ENCODE assay signal across 9 cellular contexts in the genomic region with DNA sequence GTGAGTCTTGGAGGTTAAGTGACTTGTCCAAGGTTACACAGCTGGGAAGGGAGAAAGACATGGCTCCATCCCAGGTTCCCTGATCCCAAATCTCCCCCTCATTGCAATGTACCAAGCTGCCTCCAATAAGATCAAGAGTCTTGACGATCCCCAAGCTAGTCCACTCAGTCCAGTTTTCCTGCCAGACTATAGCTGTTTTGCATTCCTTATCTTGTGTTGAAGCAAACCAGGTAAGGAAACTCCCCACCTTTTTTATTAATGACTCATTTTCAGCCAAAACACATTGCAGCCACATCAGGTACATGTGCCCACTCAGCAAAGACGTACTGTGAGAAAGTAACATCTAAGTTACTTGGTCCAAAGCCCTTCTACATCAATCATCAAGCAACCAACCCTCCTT. TPM values are rescaled to one million over a fixed set of nuclear protein-coding genes. Genes with fewer than 3 reads are reported as not detected.
DNase-seq lines count a peak whose midpoint lies in the region; ATAC-seq, FAIRE-seq and TF ChIP-seq lines count a peak whose summit lies in the region.
"Had no signal": no experiment of that assay in that cellular context is flagged by ENCODE, and none has a peak within 500 bp of the region (broad histone marks: within the 10 kb centered on the region; RNA-seq: fewer than 3 reads in every experiment).

No MANE protein-coding gene starts in this region.

- no peak for TF ChIP-seq POLR2A in A549 (IDR thresholded peaks at IDR 0.05; ENCODE audit: low read length)

- peak overlapping the region; percentile 30 for H3K4me2 ChIP-seq in A549
- no peak overlapping the region for H3K4me2 ChIP-seq in Karpas-422 (ENCODE audit: low read depth, low read length, poor library complexity, severe bottlenecking)

- CTCF ChIA-PET in A549 (lab: Yijun Ruan, JAX), result interaction anchor here (1.0 to 1.2 kb wide), 3 partner anchors 33 to 246 kb away, joined by 3 to 4 read pairs (median 3); no protein-coding TSS in a partner anchor

- H3K9me3 Mint-ChIP-seq in T-helper 1 cell treated with Interleukin-12 subunit alpha and Interleukin-12 subunit beta and Interleukin-4 antibody, amounts not matched to agents 30 μg/mL and 1 μg/mL, for 36 hours, result peaks cover 3% of the 10 kb centered on the region

- POLR2A ChIA-PET in A549 (lab: Yijun Ruan, JAX), result interaction anchor here (0.6 to 1.1 kb wide), 3 partner anchors 32 to 276 kb away, joined by 3 to 5 read pairs (median 4); partner anchors contain the start of gene ADAM10

- H3K36me3 ChIP-seq in Karpas-422 (ENCODE audit: insufficient read depth, low read length), result no peaks in the 10 kb centered on the region
- H3K36me3 ChIP-seq in WERI-Rb-1, result no peaks in the 10 kb centered on the region

- DNase-seq in A549 (ENCODE audit: low read depth in 1 of 2, low spot score in 1 of 2) (peak; percentile 44 to 71), fibroblast of villous mesenchyme (ENCODE audit: low read depth) (peak; percentile 83), Karpas-422 (no peak), NCI-H1417 treated with DMSO at 0.1 percent for 48 hours (lab: John Stamatoyannopoulos, UW) (no peak), WERI-Rb-1 (no peak)

- no peaks in the 10 kb centered on the region for H3K27me3 Mint-ChIP-seq in T-helper 1 cell treated with Interleukin-12 subunit alpha and Interleukin-12 subunit beta and Interleukin-4 antibody, amounts not matched to agents 30 μg/mL and 1 μg/mL, for 36 hours (ENCODE audit: low read depth)

- H3K9me3 ChIP-seq in A549 (no peaks in the 10 kb centered on the region), Karpas-422 (ENCODE audit: low read length) (no peaks in the 10 kb centered on the region), WERI-Rb-1 (ENCODE audit: severe bottlenecking) (no peaks in the 10 kb centered on the region)

- H3K27ac ChIP-seq in A549, result peak overlapping the region; percentile 96 to 99
- H3K27ac ChIP-seq in Karpas-422 (ENCODE audit: low read length), result no peak overlapping the region
- H3K27ac ChIP-seq in WERI-Rb-1, result no peak overlapping the region

- WGBS in A549 (ENCODE audit: missing lambda C conversion rate), result 12% methylated on average over 2 of the region's 2 CpGs

- H3K9ac ChIP-seq in Karpas-422 (ENCODE audit: low read length), result no peak overlapping the region

- peaks cover 15% of the 10 kb centered on the region for H3K36me3 Mint-ChIP-seq in T-helper 1 cell treated with Interleukin-12 subunit alpha and Interleukin-12 subunit beta and Interleukin-4 antibody, amounts not matched to agents 30 μg/mL and 1 μg/mL, for 36 hours (ENCODE audit: low read depth)

- no peak overlapping the region for H2AFZ ChIP-seq in Karpas-422 (ENCODE audit: low read length)

- H3K27ac Mint-ChIP-seq in T-helper 1 cell treated with Interleukin-12 subunit alpha and Interleukin-12 subunit beta and Interleukin-4 antibody, amounts not matched to agents 30 μg/mL and 1 μg/mL, for 36 hours, result peak overlapping the region; percentile 91

- H3K4me1 Mint-ChIP-seq in T-helper 1 cell treated with Interleukin-12 subunit alpha and Interleukin-12 subunit beta and Interleukin-4 antibody, amounts not matched to agents 30 μg/mL and 1 μg/mL, for 36 hours (ENCODE audit: low read depth), result peaks cover 67% of the 10 kb centered on the region

- TF ChIP-seq RAD21 in A549 (conservative IDR thresholded peaks at IDR 0.05 in 1 of 2, IDR thresholded peaks at IDR 0.05 in 1 of 2), result no peak; a peak in 1 of 5 replicates

- H3K27me3 ChIP-seq in Karpas-422 (ENCODE audit: low read length) (no peaks in the 10 kb centered on the region), WERI-Rb-1 (ENCODE audit: insufficient read depth, low read depth, severe bottlenecking) (no peaks in the 10 kb centered on the region)

- ATAC-seq in A549 (peak; percentile 4 to 43; a peak in 3 of 6 replicates), GM18498 (IDR thresholded peaks at IDR 0.05; ENCODE audit: unreplicated experiment) (peak; percentile 19), GM18868 (IDR thresholded peaks at IDR 0.05; ENCODE audit: unreplicated experiment) (no peak)

- no peak for TF ChIP-seq CTCF in A549 (IDR thresholded peaks at IDR 0.05)
- TF ChIP-seq CTCF in fibroblast of villous mesenchyme (IDR thresholded peaks at IDR 0.05; ENCODE audit: insufficient read depth, low read depth, low read length), result no peak
- TF ChIP-seq CTCF in WERI-Rb-1 (IDR thresholded peaks at IDR 0.05; ENCODE audit: low read depth, low read length), result no peak

- FAIRE-seq in A549 (lab: Jason Lieb, UNC), result peak; percentile 85
- FAIRE-seq: TTC549 had no signal

- no peaks in the 10 kb centered on the region for H4K20me1 ChIP-seq in Karpas-422 (ENCODE audit: insufficient read depth, low read depth, low read length)

- H3K4me3 ChIP-seq in A549 (no peak overlapping the region), fibroblast of villous mesenchyme (ENCODE audit: low read depth, low read length) (no peak overlapping the region), Karpas-422 (ENCODE audit: low read length) (no peak overlapping the region), WERI-Rb-1 (ENCODE audit: low read depth, low read length) (no peak overlapping the region)

- H3K4me3 Mint-ChIP-seq in T-helper 1 cell treated with Interleukin-12 subunit alpha and Interleukin-12 subunit beta and Interleukin-4 antibody, amounts not matched to agents 30 μg/mL and 1 μg/mL, for 36 hours, result peak overlapping the region; percentile 27

- no peak for TF ChIP-seq EP300 in A549 (IDR thresholded peaks at IDR 0.05)

- H3K9me2 ChIP-seq in Karpas-422 (replicated peaks; ENCODE audit: insufficient read depth, low read length), result no peaks in the 10 kb centered on the region

- no peaks in the 10 kb centered on the region for H3K79me2 ChIP-seq in Karpas-422 (ENCODE audit: low read length)

- H3K4me1 ChIP-seq in A549 (peaks cover 67% of the 10 kb centered on the region), Karpas-422 (ENCODE audit: low read length) (no peaks in the 10 kb centered on the region)

TF ChIP-seq in A549, 52 proteins besides CTCF, POLR2A, EP300 and RAD21 (continues in another document):
- TF ChIP-seq KDM5A (IDR thresholded peaks at IDR 0.05), result no peak
- TF ChIP-seq POLR2AphosphoS2 (conservative IDR thresholded peaks at IDR 0.05; ENCODE audit: low read length), result no peak
- peak; percentile 97 for TF ChIP-seq MAFK (IDR thresholded peaks at IDR 0.05; ENCODE audit: partially characterized antibody)
- no peak for TF ChIP-seq ZFP36 (IDR thresholded peaks at IDR 0.05; ENCODE audit: borderline replicate concordance, partially characterized antibody)
- TF ChIP-seq HOXB13 (CRISPR knock-in tag; IDR thresholded peaks at IDR 0.05; ENCODE audit: low read depth), result no peak
- no peak for TF ChIP-seq CHD2 (IDR thresholded peaks at IDR 0.05; ENCODE audit: low read length, partially characterized antibody)
- TF ChIP-seq NPAS2 (CRISPR knock-in tag; IDR thresholded peaks at IDR 0.05; ENCODE audit: borderline replicate concordance), result no peak
- TF ChIP-seq HOXA7 (CRISPR knock-in tag; IDR thresholded peaks at IDR 0.05), result no peak
- TF ChIP-seq EHMT2 (IDR thresholded peaks at IDR 0.05; ENCODE audit: low read depth), result no peak
- TF ChIP-seq HOXB5 (CRISPR knock-in tag; IDR thresholded peaks at IDR 0.05), result no peak
- TF ChIP-seq FOSL2 (IDR thresholded peaks at IDR 0.05), result no peak
- peak; percentile 80 for TF ChIP-seq FOSL2 (CRISPR knock-in tag; IDR thresholded peaks at IDR 0.05)
- TF ChIP-seq PHF8 (IDR thresholded peaks at IDR 0.05; ENCODE audit: borderline replicate concordance, low read depth), result no peak
- TF ChIP-seq SMC3 (IDR thresholded peaks at IDR 0.05), result 0 out of 3 replicates have a peak, but pooled peaks have one; percentile 11
- TF ChIP-seq EHF (CRISPR knock-in tag; IDR thresholded peaks at IDR 0.05), result no peak
- no peak for TF ChIP-seq NR3C1 (IDR thresholded peaks at IDR 0.05)
- TF ChIP-seq SREBF2 (IDR thresholded peaks at IDR 0.05), result no peak
- no peak for TF ChIP-seq ZC3H11A (IDR thresholded peaks at IDR 0.05)
- no peak for TF ChIP-seq CHD4 (IDR thresholded peaks at IDR 0.05; ENCODE audit: borderline replicate concordance)
- no peak for TF ChIP-seq FOSB (CRISPR knock-in tag; IDR thresholded peaks at IDR 0.05)
- TF ChIP-seq ESRRA (IDR thresholded peaks at IDR 0.05; ENCODE audit: borderline replicate concordance, low read length), result no peak
- 0 out of 2 replicates have a peak, but pooled peaks have one; percentile 49 for TF ChIP-seq E2F6 (IDR thresholded peaks at IDR 0.05; ENCODE audit: borderline replicate concordance, low read depth)
- no peak for TF ChIP-seq HES2 (IDR thresholded peaks at IDR 0.05)
- no peak for TF ChIP-seq MYC (IDR thresholded peaks at IDR 0.05; ENCODE audit: borderline replicate concordance, low read length)
- no peak for TF ChIP-seq BHLHE40 (IDR thresholded peaks at IDR 0.05; ENCODE audit: low read depth, low read length)
- no peak for TF ChIP-seq NFE2L2 (conservative IDR thresholded peaks at IDR 0.05; ENCODE audit: low read length)
- TF ChIP-seq KDM1A (IDR thresholded peaks at IDR 0.05; ENCODE audit: low read depth), result no peak

RNA-seq across cellular contexts. Expression of gene LIPC, which starts 41.9 kb away (rescaled TPM):
- polyA plus RNA-seq in A549 (2011; rRNA removed) (0.08 and 0.13 TPM in 2 replicates), A549 (2017; fragmentation: RNase III; extraction: RNeasy Plus Mini Kit Qiagen cat#74134 plus additional on column Dnase treatment) (0.30 to 0.34 TPM (median 0.32 TPM) in 3 replicates)
- 0.07 and 0.13 TPM in 2 replicates for polyA plus RNA-seq in A549 (2012; cell fraction: cytosol; rRNA removed)
- 0.19 and 0.22 TPM in 2 replicates for polyA plus RNA-seq in A549 (2012; cell fraction: nucleus; rRNA removed)
- polyA minus RNA-seq in A549 (2011; rRNA and poly(A)+ RNA removed), result 0.58 TPM in 1 of 2 replicates, not detected in the other
- total RNA-seq in fibroblast of villous mesenchyme, result 0.86 and 0.97 TPM in 2 replicates
- not detected in 2 replicates for total RNA-seq in Karpas-422 (2014; rRNA removed; shearing (Covaris generic); ENCODE audit: low replicate concordance)

Comparison
In these comparisons a context has a peak if more than half of its experiments do, and no peak if none do; other contexts are left out.
1. DNase-seq: peak in A549 (2 of 2) and fibroblast of villous mesenchyme (single experiment); none in Karpas-422 (single experiment), NCI-H1417 treated with DMSO at 0.1 percent for 48 hours (single experiment) and WERI-Rb-1 (single experiment).
2. H3K27ac ChIP-seq: peak in A549 (2 of 2); none in Karpas-422 (single experiment) and WERI-Rb-1 (single experiment).